In genomic region chr17:68903294-68903693, GRCh38 we compare ENCODE assay signal across 1 cellular context.
TF ChIP-seq lines count a peak whose summit lies in the region.

No MANE protein-coding gene starts in this region.

TF ChIP-seq in HepG2, 621 proteins besides CTCF, POLR2A, EP300 and RAD21 (continued from another document):
- no peak for TF ChIP-seq ZBTB33 (CRISPR knock-in tag; IDR thresholded peaks at IDR 0.05)
